18 cellular contexts compared by ENCODE assay signal in the genomic region with DNA sequence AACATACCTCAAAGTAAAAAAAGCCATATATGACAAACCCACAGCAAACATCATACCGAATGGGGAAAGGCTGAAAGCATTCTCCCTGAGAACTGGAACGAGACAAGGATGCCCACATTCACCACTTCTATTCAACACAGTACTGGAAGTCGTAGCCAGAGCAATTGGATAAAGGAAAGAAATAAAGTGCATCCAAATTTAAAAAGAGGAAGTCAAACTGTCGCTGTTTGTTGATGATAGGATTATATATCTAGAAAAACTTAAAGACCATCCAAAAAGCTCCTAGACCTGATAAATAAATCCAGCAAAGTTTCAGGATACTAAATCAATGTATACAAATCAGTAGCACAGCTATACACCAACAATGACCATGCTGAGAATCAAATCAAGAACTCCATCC. TPM values are rescaled to one million over a fixed set of nuclear protein-coding genes. Genes with fewer than 3 reads are reported as not detected.
DNase-seq lines count a peak whose midpoint lies in the region; ATAC-seq and TF ChIP-seq lines count a peak whose summit lies in the region.
"Had no signal": no experiment of that assay in that cellular context is flagged by ENCODE, and none has a peak within 500 bp of the region (broad histone marks: within the 10 kb centered on the region; RNA-seq: fewer than 3 reads in every experiment).

No MANE protein-coding gene starts in this region.

- H3K9me3 Mint-ChIP-seq in activated naive CD8-positive, alpha-beta T cell (ENCODE audit: low read depth) = no peaks in the 10 kb centered on the region
- H3K9me3 Mint-ChIP-seq in activated naive CD8-positive, alpha-beta T cell treated with anti-CD3 and anti-CD28 coated beads for 36 hours = no peaks in the 10 kb centered on the region
- no peaks in the 10 kb centered on the region for H3K9me3 Mint-ChIP-seq in activated B cell treated with CpG ODN at 0.5 μM for 24 hours
- H3K9me3 Mint-ChIP-seq in stimulated activated memory B cell treated with anti-CD40 and anti-IgM and Interleukin-4, amounts not matched to agents 10 μg/mL and 1 μg/mL and 100 μg/mL, for 72 hours = no peaks in the 10 kb centered on the region

- no peak for DNase-seq in activated naive CD8-positive, alpha-beta T cell treated with anti-CD3 and anti-CD28 coated beads for 36 hours
- DNase-seq in MV-4-11 (lab: John Stamatoyannopoulos, UW) (peak; percentile 12), activated B cell treated with CpG ODN at 0.5 μM for 24 hours (no peak), NCI-H226 (no peak)
- DNase-seq: ACHN, EL, H7, IMR-90, NCI-H1092 treated with DMSO at 0.1 percent for 48 hours, NCI-H1694, NCI-H69, Right ventricle myocardium superior had no signal

- H3K4me1 Mint-ChIP-seq in activated naive CD8-positive, alpha-beta T cell (ENCODE audit: low read depth) = peaks cover 41% of the 10 kb centered on the region
- peaks cover 33% of the 10 kb centered on the region for H3K4me1 Mint-ChIP-seq in activated naive CD8-positive, alpha-beta T cell treated with anti-CD3 and anti-CD28 coated beads for 36 hours
- peaks cover 38% of the 10 kb centered on the region for H3K4me1 Mint-ChIP-seq in activated B cell treated with CpG ODN at 0.5 μM for 24 hours
- H3K4me1 Mint-ChIP-seq in stimulated activated memory B cell treated with anti-CD40 and anti-IgM and Interleukin-4, amounts not matched to agents 10 μg/mL and 1 μg/mL and 100 μg/mL, for 72 hours = peaks cover 38% of the 10 kb centered on the region

- intact Hi-C loops in activated B cell treated with CpG ODN at 0.5 μM for 24 hours (cut with micrococcal nuclease) = no loop called here

- H3K4me3 Mint-ChIP-seq in activated naive CD8-positive, alpha-beta T cell = peak overlapping the region; percentile 69
- H3K4me3 Mint-ChIP-seq in activated naive CD8-positive, alpha-beta T cell treated with anti-CD3 and anti-CD28 coated beads for 36 hours = no peak overlapping the region
- peak overlapping the region; percentile 5 for H3K4me3 Mint-ChIP-seq in activated B cell treated with CpG ODN at 0.5 μM for 24 hours
- peak overlapping the region; percentile 34 for H3K4me3 Mint-ChIP-seq in stimulated activated memory B cell treated with anti-CD40 and anti-IgM and Interleukin-4, amounts not matched to agents 10 μg/mL and 1 μg/mL and 100 μg/mL, for 72 hours

- H3K36me3 Mint-ChIP-seq in activated naive CD8-positive, alpha-beta T cell = peaks cover 19% of the 10 kb centered on the region
- H3K36me3 Mint-ChIP-seq in activated naive CD8-positive, alpha-beta T cell treated with anti-CD3 and anti-CD28 coated beads for 36 hours = peaks cover 30% of the 10 kb centered on the region
- peaks cover 46% of the 10 kb centered on the region for H3K36me3 Mint-ChIP-seq in activated B cell treated with CpG ODN at 0.5 μM for 24 hours (ENCODE audit: low read depth)
- H3K36me3 Mint-ChIP-seq in stimulated activated memory B cell treated with anti-CD40 and anti-IgM and Interleukin-4, amounts not matched to agents 10 μg/mL and 1 μg/mL and 100 μg/mL, for 72 hours = peaks cover 27% of the 10 kb centered on the region

- no peak overlapping the region for H3K27ac Mint-ChIP-seq in activated naive CD8-positive, alpha-beta T cell
- H3K27ac Mint-ChIP-seq in activated naive CD8-positive, alpha-beta T cell treated with anti-CD3 and anti-CD28 coated beads for 36 hours = no peak overlapping the region
- no peak overlapping the region for H3K27ac Mint-ChIP-seq in activated B cell treated with CpG ODN at 0.5 μM for 24 hours
- no peak overlapping the region for H3K27ac Mint-ChIP-seq in stimulated activated memory B cell treated with anti-CD40 and anti-IgM and Interleukin-4, amounts not matched to agents 10 μg/mL and 1 μg/mL and 100 μg/mL, for 72 hours

- ATAC-seq in activated B cell treated with CpG ODN at 0.5 μM for 24 hours (ENCODE audit: low read depth) = no peak
- ATAC-seq in stimulated activated memory B cell treated with anti-CD40 and anti-IgM and Interleukin-4, amounts not matched to agents 10 μg/mL and 1 μg/mL and 100 μg/mL, for 72 hours = no peak
- ATAC-seq in GM21529 (IDR thresholded peaks at IDR 0.05; ENCODE audit: unreplicated experiment) = no peak
- ATAC-seq in HG02610 (IDR thresholded peaks at IDR 0.05; ENCODE audit: unreplicated experiment) = no peak
- ATAC-seq: Panc1, SK-N-SH treated with all-trans-retinoic acid at 6 μM for 48 hours had no signal

- TF ChIP-seq CTCF in activated B cell treated with CpG ODN at 0.5 μM for 24 hours (IDR thresholded peaks at IDR 0.05) = no peak

- no peaks in the 10 kb centered on the region for H3K27me3 Mint-ChIP-seq in activated naive CD8-positive, alpha-beta T cell
- H3K27me3 Mint-ChIP-seq in activated naive CD8-positive, alpha-beta T cell treated with anti-CD3 and anti-CD28 coated beads for 36 hours = no peaks in the 10 kb centered on the region
- no peaks in the 10 kb centered on the region for H3K27me3 Mint-ChIP-seq in activated B cell treated with CpG ODN at 0.5 μM for 24 hours
- H3K27me3 Mint-ChIP-seq in stimulated activated memory B cell treated with anti-CD40 and anti-IgM and Interleukin-4, amounts not matched to agents 10 μg/mL and 1 μg/mL and 100 μg/mL, for 72 hours = no peaks in the 10 kb centered on the region

- POLR2A ChIA-PET in activated B cell treated with CpG ODN at 0.5 μM for 24 hours (lab: Charles Lee) = no interaction called here

- CTCF ChIA-PET in activated B cell treated with CpG ODN at 0.5 μM for 24 hours (lab: Charles Lee) = no interaction called here

RNA-seq across cellular contexts. Expression of a gene that starts 5.2 kb away (rescaled TPM):
- total RNA-seq in activated naive CD8-positive, alpha-beta T cell treated with anti-CD3 and anti-CD28 coated beads for 36 hours = 100 to 1,000 TPM; 137 to 138 TPM
- 80.2 and 81.7 TPM in 2 replicates for total RNA-seq in activated B cell treated with CpG ODN at 0.5 μM for 24 hours
